Comparison of ENCODE assay signal across 7 cellular contexts in genomic region chr3:156674046-156674910, GRCh38.
DNase-seq lines count a peak whose midpoint lies in the region; ATAC-seq and TF ChIP-seq lines count a peak whose summit lies in the region.

A gene with protein sequence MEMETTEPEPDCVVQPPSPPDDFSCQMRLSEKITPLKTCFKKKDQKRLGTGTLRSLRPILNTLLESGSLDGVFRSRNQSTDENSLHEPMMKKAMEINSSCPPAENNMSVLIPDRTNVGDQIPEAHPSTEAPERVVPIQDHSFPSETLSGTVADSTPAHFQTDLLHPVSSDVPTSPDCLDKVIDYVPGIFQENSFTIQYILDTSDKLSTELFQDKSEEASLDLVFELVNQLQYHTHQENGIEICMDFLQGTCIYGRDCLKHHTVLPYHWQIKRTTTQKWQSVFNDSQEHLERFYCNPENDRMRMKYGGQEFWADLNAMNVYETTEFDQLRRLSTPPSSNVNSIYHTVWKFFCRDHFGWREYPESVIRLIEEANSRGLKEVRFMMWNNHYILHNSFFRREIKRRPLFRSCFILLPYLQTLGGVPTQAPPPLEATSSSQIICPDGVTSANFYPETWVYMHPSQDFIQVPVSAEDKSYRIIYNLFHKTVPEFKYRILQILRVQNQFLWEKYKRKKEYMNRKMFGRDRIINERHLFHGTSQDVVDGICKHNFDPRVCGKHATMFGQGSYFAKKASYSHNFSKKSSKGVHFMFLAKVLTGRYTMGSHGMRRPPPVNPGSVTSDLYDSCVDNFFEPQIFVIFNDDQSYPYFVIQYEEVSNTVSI (plus strand): TSS chr3:156674590. CDS start chr3:156677698, 3,108 bp downstream.

- ATAC-seq in GM18511 (IDR thresholded peaks at IDR 0.05; ENCODE audit: unreplicated experiment) (peak; percentile 84), HG03039 (IDR thresholded peaks at IDR 0.05; ENCODE audit: unreplicated experiment) (peak; percentile 74)

- peak; percentile 46 for TF ChIP-seq CTCF in astrocyte of the spinal cord (IDR thresholded peaks at IDR 0.05; ENCODE audit: low read depth, low read length)
- peak; percentile 60 for TF ChIP-seq CTCF in retinal pigment epithelial cell (conservative IDR thresholded peaks at IDR 0.05; ENCODE audit: low read depth, low read length)

- peak within 1 kb of the TSS; percentile 84 for H3K4me3 ChIP-seq in astrocyte of the spinal cord (ENCODE audit: low read depth, low read length)
- peak within 1 kb of the TSS; percentile 88 for H3K4me3 ChIP-seq in retinal pigment epithelial cell (ENCODE audit: low read length)

- in situ Hi-C loops in astrocyte of the spinal cord (cut with HindIII; ENCODE audit: low sequenced_read_pairs): no loop called here

- DNase-seq in NCI-H2081 (lab: John Stamatoyannopoulos, UW) (peak; percentile 99), T1000 (lab: John Stamatoyannopoulos, UW) (peak; percentile 98), astrocyte of the spinal cord (ENCODE audit: low read depth, low spot score) (peak; percentile 99), hippocampal formation (lab: John Stamatoyannopoulos, UW) (peak; percentile 99), retinal pigment epithelial cell (ENCODE audit: low read depth) (peak; percentile 89)

Comparison
In these comparisons a context has a peak if more than half of its experiments do, and no peak if none do; other contexts are left out.
1. Peak in every context shown above with its lines: DNase-seq, ATAC-seq and H3K4me3 ChIP-seq.